In genomic region chr3:113685956-113686721, GRCh38 we compare ENCODE assay signal across 1 cellular context.
TF ChIP-seq lines count a peak whose summit lies in the region.

No MANE protein-coding gene starts in this region.

TF ChIP-seq in HepG2, 621 proteins besides CTCF, POLR2A, EP300 and RAD21 (continued from another document and continues in another):
- TF ChIP-seq ZNF691 (CRISPR knock-in tag; IDR thresholded peaks at IDR 0.05; ENCODE audit: borderline replicate concordance, low read depth) = peak; percentile 51; the same call in 1 of the 2 replicates
- no peak for TF ChIP-seq RARA (CRISPR knock-in tag; IDR thresholded peaks at IDR 0.05)
- TF ChIP-seq ZBTB25 (CRISPR knock-in tag; IDR thresholded peaks at IDR 0.05) = no peak
- TF ChIP-seq REST (IDR thresholded peaks at IDR 0.05; ENCODE audit: borderline replicate concordance in 1 of 2, low read depth in 1 of 2, low read length in 2 of 2) = no peak
- no peak for TF ChIP-seq BCL3 (CRISPR knock-in tag; IDR thresholded peaks at IDR 0.05)
- TF ChIP-seq HMG20B (CRISPR knock-in tag; conservative IDR thresholded peaks at IDR 0.05) = 0 out of 2 replicates have a peak, but pooled peaks have one; percentile 61
- TF ChIP-seq NR3C1 (CRISPR knock-in tag; IDR thresholded peaks at IDR 0.05) = no peak
- no peak for TF ChIP-seq ZBTB8A (CRISPR knock-in tag; IDR thresholded peaks at IDR 0.05; ENCODE audit: borderline replicate concordance, low read depth)
- no peak for TF ChIP-seq E2F5 (CRISPR knock-in tag; conservative IDR thresholded peaks at IDR 0.05)
- no peak for TF ChIP-seq FLYWCH1 (CRISPR knock-in tag; IDR thresholded peaks at IDR 0.05)
- TF ChIP-seq HOXD1 (CRISPR knock-in tag; IDR thresholded peaks at IDR 0.05) = no peak
- peak; percentile 60; the same call in 1 of the 2 replicates for TF ChIP-seq EHMT2 (IDR thresholded peaks at IDR 0.05; ENCODE audit: borderline replicate concordance, low read depth, low read length)
- no peak for TF ChIP-seq ZKSCAN5 (CRISPR knock-in tag; IDR thresholded peaks at IDR 0.05)
- peak; percentile 35 for TF ChIP-seq ASH2L (IDR thresholded peaks at IDR 0.05; ENCODE audit: insufficient read length, low read depth, low read length)
- no peak for TF ChIP-seq DDIT3 (CRISPR knock-in tag; IDR thresholded peaks at IDR 0.05)
- TF ChIP-seq ZNF549 (CRISPR knock-in tag; IDR thresholded peaks at IDR 0.05) = no peak
- TF ChIP-seq ZNF709 (CRISPR knock-in tag; IDR thresholded peaks at IDR 0.05) = no peak
- TF ChIP-seq RORA (CRISPR knock-in tag; IDR thresholded peaks at IDR 0.05) = no peak
- no peak for TF ChIP-seq ZBTB7B (CRISPR knock-in tag; IDR thresholded peaks at IDR 0.05)
- TF ChIP-seq SMARCC2 (IDR thresholded peaks at IDR 0.05) = no peak
- no peak for TF ChIP-seq ZNF20 (CRISPR knock-in tag; IDR thresholded peaks at IDR 0.05)
- no peak for TF ChIP-seq MXD3 (CRISPR knock-in tag; IDR thresholded peaks at IDR 0.05)
- TF ChIP-seq GATAD1 (CRISPR knock-in tag; IDR thresholded peaks at IDR 0.05) = peak; percentile 55
- no peak for TF ChIP-seq PBX3 (CRISPR knock-in tag; IDR thresholded peaks at IDR 0.05; ENCODE audit: borderline replicate concordance)
- no peak for TF ChIP-seq PHF20 (CRISPR knock-in tag; IDR thresholded peaks at IDR 0.05)
- TF ChIP-seq ZFYVE20 (CRISPR knock-in tag; IDR thresholded peaks at IDR 0.05; ENCODE audit: borderline replicate concordance, low read depth) = no peak
- no peak for TF ChIP-seq HMGA1 (CRISPR knock-in tag; conservative IDR thresholded peaks at IDR 0.05)
- TF ChIP-seq LRRFIP1 (CRISPR knock-in tag; conservative IDR thresholded peaks at IDR 0.05) = no peak
- no peak for TF ChIP-seq POLR2AphosphoS2 (IDR thresholded peaks at IDR 0.05; ENCODE audit: low read depth, low read length)
- TF ChIP-seq BHLHE40 (IDR thresholded peaks at IDR 0.05; ENCODE audit: low read length) = no peak
- TF ChIP-seq HINFP (CRISPR knock-in tag; IDR thresholded peaks at IDR 0.05; ENCODE audit: low read depth) = peak; percentile 48; the same call in 1 of the 2 replicates
- TF ChIP-seq RCOR2 (CRISPR knock-in tag; IDR thresholded peaks at IDR 0.05) = peak; percentile 49; the same call in 1 of the 2 replicates
- peak; percentile 52; the same call in 1 of the 2 replicates for TF ChIP-seq KDM6A (CRISPR knock-in tag; IDR thresholded peaks at IDR 0.05; ENCODE audit: low read depth)
- TF ChIP-seq SNRNP70 (IDR thresholded peaks at IDR 0.05; ENCODE audit: low read depth, low read length) = no peak
- TF ChIP-seq MBNL3 (CRISPR knock-in tag; conservative IDR thresholded peaks at IDR 0.05) = no peak
- no peak for TF ChIP-seq MTERF4 (CRISPR knock-in tag; IDR thresholded peaks at IDR 0.05)
- no peak for TF ChIP-seq CBFB (CRISPR knock-in tag; IDR thresholded peaks at IDR 0.05)
- TF ChIP-seq CCAR2 (optimal IDR thresholded peaks at IDR 0.05; ENCODE audit: low read depth, low read length) = no peak
- no peak for TF ChIP-seq ZNF503 (CRISPR knock-in tag; IDR thresholded peaks at IDR 0.05)
- no peak for TF ChIP-seq NFIC (IDR thresholded peaks at IDR 0.05; ENCODE audit: low read length)
- no peak for TF ChIP-seq ZNF251 (CRISPR knock-in tag; IDR thresholded peaks at IDR 0.05)
